In genomic region chr6:30684386-30685156, GRCh38 we compare ENCODE assay signal across 8 cellular contexts. TPM values are rescaled to one million over a fixed set of nuclear protein-coding genes. Genes with fewer than 3 reads are reported as not detected.
DNase-seq lines count a peak whose midpoint lies in the region; ATAC-seq and TF ChIP-seq lines count a peak whose summit lies in the region.

No MANE protein-coding gene starts in this region.

- peak overlapping the region; percentile 61 for H2AK5ac ChIP-seq in neuronal stem cell (ENCODE audit: low read depth, low read length)

- H3K27ac ChIP-seq in BLaER1 treated with 17β-estradiol and CSF1 and Interleukin-3, amounts not matched to agents 10 nM and 100 nM: peak overlapping the region; percentile 91 to 100 (median 99)
- no peak overlapping the region for H3K27ac ChIP-seq in neuronal stem cell (replicated peaks; ENCODE audit: low read length)

- no CpG with 5 or more reads among the region's 21 CpGs for WGBS in neuronal stem cell (ENCODE audit: extremely low coverage in 2 of 2, insufficient read length in 2 of 2, insufficient replicate concordance in 1 of 2), 2 donors

- H3K4me3 ChIP-seq in BLaER1 treated with 17β-estradiol and CSF1 and Interleukin-3, amounts not matched to agents 10 nM and 100 nM: peak overlapping the region; percentile 83 to 100 (median 96)
- H3K4me3 ChIP-seq in fibroblast of pulmonary artery (replicated peaks; ENCODE audit: low read depth, low read length): peak overlapping the region; percentile 88
- H3K4me3 ChIP-seq in neuronal stem cell (ENCODE audit: low read length in 2 of 2): peak overlapping the region; percentile 31 to 83

- no peak overlapping the region for H3K23ac ChIP-seq in neuronal stem cell (ENCODE audit: low read depth, low read length, poor library complexity)

- H4K20me1 ChIP-seq in BLaER1 treated with 17β-estradiol and CSF1 and Interleukin-3, amounts not matched to agents 10 nM and 100 nM: peaks cover 39 to 63% (median 54%) of the 10 kb centered on the region in 11 experiments

- peak overlapping the region; percentile 46 for H2BK15ac ChIP-seq in neuronal stem cell (ENCODE audit: low read length)

- H2BK12ac ChIP-seq in neuronal stem cell (ENCODE audit: low read length): no peak overlapping the region

- no peaks in the 10 kb centered on the region for H3K9me3 ChIP-seq in BLaER1 treated with 17β-estradiol and CSF1 and Interleukin-3, amounts not matched to agents 10 nM and 100 nM (replicated peaks in 1 of 11)
- H3K9me3 ChIP-seq in neuronal stem cell (replicated peaks in 1 of 2; ENCODE audit: control insufficient read depth in 2 of 2, insufficient read depth in 1 of 2, low read depth in 1 of 2, low read length in 2 of 2): no peaks in the 10 kb centered on the region

- DNase-seq in M059J (ENCODE audit: low read depth): peak; percentile 48
- DNase-seq in activated T-cell treated with anti-CD3 and anti-CD28 coated beads for 48 hours (ENCODE audit: low read depth): peak; percentile 49
- peak; percentile 50 for DNase-seq in fibroblast of pulmonary artery (ENCODE audit: low read depth)
- DNase-seq in neuronal stem cell (ENCODE audit: low spot score): no peak
- DNase-seq in NCI-H510A (lab: John Stamatoyannopoulos, UW): no peak
- DNase-seq in OCI-M2 (lab: John Stamatoyannopoulos, UW; ENCODE audit: unreplicated experiment): no peak

- no peak overlapping the region for H2AFZ ChIP-seq in neuronal stem cell (ENCODE audit: low read length)

- no peak for TF ChIP-seq CTCF in fibroblast of pulmonary artery (IDR thresholded peaks at IDR 0.05; ENCODE audit: low read length, missing control alignments)

- H2BK120ac ChIP-seq in neuronal stem cell (ENCODE audit: low read depth, low read length): no peak overlapping the region

- peak overlapping the region; percentile 90 to 100 (median 95) for H3K4me2 ChIP-seq in BLaER1 treated with 17β-estradiol and CSF1 and Interleukin-3, amounts not matched to agents 10 nM and 100 nM
- peak overlapping the region; percentile 56 for H3K4me2 ChIP-seq in neuronal stem cell (ENCODE audit: insufficient read depth, low read length, poor library complexity, severe bottlenecking)

- no peak overlapping the region for H3K4ac ChIP-seq in neuronal stem cell (ENCODE audit: low read length)

- no peak overlapping the region for H4K91ac ChIP-seq in neuronal stem cell (ENCODE audit: low read depth, low read length, poor library complexity)

- no peak overlapping the region for H3K14ac ChIP-seq in neuronal stem cell (ENCODE audit: low read length)

- no peaks in the 10 kb centered on the region for H3K27me3 ChIP-seq in BLaER1 treated with 17β-estradiol and CSF1 and Interleukin-3, amounts not matched to agents 10 nM and 100 nM
- no peaks in the 10 kb centered on the region for H3K27me3 ChIP-seq in neuronal stem cell (ENCODE audit: control insufficient read depth in 3 of 3, insufficient read depth in 3 of 3, low read depth in 1 of 3, low read length in 3 of 3)

- H3K79me1 ChIP-seq in neuronal stem cell (ENCODE audit: low read depth, low read length): peaks cover 7% of the 10 kb centered on the region

- peak overlapping the region; percentile 51 for H3K18ac ChIP-seq in neuronal stem cell (ENCODE audit: low read length)

- peaks cover 12 to 45% (median 32%) of the 10 kb centered on the region in 10 experiments for H3K4me1 ChIP-seq in BLaER1 treated with 17β-estradiol and CSF1 and Interleukin-3, amounts not matched to agents 10 nM and 100 nM
- peaks cover 56 to 59% of the 10 kb centered on the region in 2 donors for H3K4me1 ChIP-seq in neuronal stem cell (ENCODE audit: control insufficient read depth in 2 of 2, insufficient read depth in 1 of 2, low read depth in 1 of 2, low read length in 2 of 2)

- no peak overlapping the region for H4K8ac ChIP-seq in neuronal stem cell (ENCODE audit: low read depth, low read length)

- H3K36me3 ChIP-seq in BLaER1 treated with 17β-estradiol and CSF1 and Interleukin-3, amounts not matched to agents 10 nM and 100 nM: peaks cover 28 to 56% (median 51%) of the 10 kb centered on the region in 11 experiments; a peak in 20 of 22 replicates
- H3K36me3 ChIP-seq in neuronal stem cell (replicated peaks in 1 of 2; ENCODE audit: control insufficient read depth in 2 of 2, insufficient read depth in 2 of 2, low read length in 2 of 2): peaks cover 3 to 59% of the 10 kb centered on the region in 2 donors

- H2BK5ac ChIP-seq in neuronal stem cell (ENCODE audit: low read length): no peak overlapping the region

- no peak for ATAC-seq in HG02870 (IDR thresholded peaks at IDR 0.05; ENCODE audit: unreplicated experiment)

- peak overlapping the region; percentile 91 to 100 (median 99) for H3K9ac ChIP-seq in BLaER1 treated with 17β-estradiol and CSF1 and Interleukin-3, amounts not matched to agents 10 nM and 100 nM
- peak overlapping the region; percentile 87 for H3K9ac ChIP-seq in neuronal stem cell (ENCODE audit: low read depth, low read length, poor library complexity)

RNA-seq across cellular contexts. Expression of gene PPP1R18, which starts 1.9 kb away (rescaled TPM):
- total RNA-seq in M059J (2014; rRNA removed; shearing (Covaris generic)): 100 and 139 TPM in 2 replicates
- polyA plus RNA-seq in neuronal stem cell (2013, experiment 1 of 2): 54.3 TPM
- 55.0 TPM for polyA plus RNA-seq in neuronal stem cell (2013, experiment 2 of 2)

RNA-seq across cellular contexts. Expression of gene NRM, which starts 6.2 kb away (rescaled TPM):
- 36.3 and 38.2 TPM in 2 replicates for total RNA-seq in M059J (2014; rRNA removed; shearing (Covaris generic))
- 98.1 TPM for polyA plus RNA-seq in neuronal stem cell (2013, experiment 1 of 2)
- 96.2 TPM for polyA plus RNA-seq in neuronal stem cell (2013, experiment 2 of 2)

RNA-seq across cellular contexts. Expression of gene DHX16, which starts 11.8 kb away (rescaled TPM):
- 52.2 and 64.8 TPM in 2 replicates for total RNA-seq in M059J (2014; rRNA removed; shearing (Covaris generic))
- polyA plus RNA-seq in neuronal stem cell (2013, experiment 1 of 2): 16.0 TPM
- 14.8 TPM for polyA plus RNA-seq in neuronal stem cell (2013, experiment 2 of 2)

RNA-seq across cellular contexts. Expression of gene MDC1, which starts 32.5 kb away (rescaled TPM):
- total RNA-seq in M059J (2014; rRNA removed; shearing (Covaris generic)): 9.9 and 10.9 TPM in 2 replicates
- 50.3 TPM for polyA plus RNA-seq in neuronal stem cell (2013, experiment 1 of 2)
- 51.5 TPM for polyA plus RNA-seq in neuronal stem cell (2013, experiment 2 of 2)

RNA-seq across cellular contexts. Expression of gene TUBB, which starts 35.6 kb away (rescaled TPM):
- total RNA-seq in M059J (2014; rRNA removed; shearing (Covaris generic)): 1,768 and 1,968 TPM in 2 replicates
- polyA plus RNA-seq in neuronal stem cell (2013, experiment 1 of 2): 2,147 TPM
- polyA plus RNA-seq in neuronal stem cell (2013, experiment 2 of 2): 2,146 TPM

Comparison
In these comparisons a context has a peak if more than half of its experiments do, and no peak if none do; other contexts are left out.
1. DNase-seq: peak in M059J (single experiment), activated T-cell treated with anti-CD3 and anti-CD28 coated beads for 48 hours (single experiment) and fibroblast of pulmonary artery (single experiment); none in neuronal stem cell (single experiment), NCI-H510A (single experiment) and OCI-M2 (single experiment).
2. Peak in every context shown above with its lines, with median percentiles within 50 percentile points of each other: H3K4me3 ChIP-seq.